33 cellular contexts compared by ENCODE assay signal in genomic region chr19:17006579-17006978, GRCh38. TPM values are rescaled to one million over a fixed set of nuclear protein-coding genes. Genes with fewer than 3 reads are reported as not detected.
"Had no signal": no experiment of that assay in that cellular context is flagged by ENCODE, and none has a peak within 500 bp of the region (broad histone marks: within the 10 kb centered on the region; RNA-seq: fewer than 3 reads in every experiment).

No MANE protein-coding gene starts in this region.

- H3K27me3 ChIP-seq: brain microvascular endothelial cell, colonic mucosa, dorsolateral prefrontal cortex, foreskin keratinocyte, gastrocnemius medialis, heart left ventricle had no signal

- H3K36me3 Mint-ChIP-seq: activated naive CD8-positive, alpha-beta T cell had no signal

- ATAC-seq: activated CD4-positive, CD25-positive, alpha-beta regulatory T cell treated with anti-CD3 and anti-CD28 coated beads, Interleukin-2, amount 50 U/mL, for 24 hours; activated CD8-positive, alpha-beta T cell treated with anti-CD3 and anti-CD28 coated beads for 36 hours; activated T-cell treated with anti-CD3 and anti-CD28 coated beads, Interleukin-2, amount 50 U/mL, for 4 hours; activated T-helper 17 cell treated with anti-CD3 and anti-CD28 coated beads, Interleukin-2, amount 50 U/mL, for 72 hours; effector memory CD8-positive, alpha-beta T cell; foreskin keratinocyte; gastrocnemius medialis; heart left ventricle had no signal

- H3K4me3 ChIP-seq: colonic mucosa, dorsolateral prefrontal cortex, esophagus muscularis mucosa, gastrocnemius medialis, heart left ventricle had no signal

- H3K9me3 Mint-ChIP-seq: activated CD8-positive, alpha-beta T cell treated with anti-CD3 and anti-CD28 coated beads for 36 hours; activated T-cell treated with anti-CD3 and anti-CD28 coated beads, Interleukin-2, amount 50 U/mL, for 4 hours; activated T-helper 17 cell treated with anti-CD3 and anti-CD28 coated beads, Interleukin-2, amount 50 U/mL, for 72 hours; dendritic cell treated with granulocyte-macrophage colony-stimulating factor and Interleukin-4, amounts not matched to agents 40 ng/mL and 50 ng/mL, for 4 days; effector memory CD8-positive, alpha-beta T cell had no signal

- H3K36me3 ChIP-seq: brain microvascular endothelial cell, colonic mucosa, gastrocnemius medialis, WERI-Rb-1 had no signal

- FAIRE-seq: astrocyte had no signal

- H3K4me3 Mint-ChIP-seq: activated B cell treated with CpG ODN at 0.5 μM for 24 hours; activated CD8-positive, alpha-beta T cell treated with anti-CD3 and anti-CD28 coated beads for 36 hours; activated naive CD8-positive, alpha-beta T cell; activated T-cell treated with anti-CD3 and anti-CD28 coated beads, Interleukin-2, amount 50 U/mL, for 4 hours; activated T-helper 17 cell treated with anti-CD3 and anti-CD28 coated beads, Interleukin-2, amount 50 U/mL, for 72 hours; dendritic cell treated with granulocyte-macrophage colony-stimulating factor and Interleukin-4, amounts not matched to agents 40 ng/mL and 50 ng/mL, for 4 days; effector memory CD8-positive, alpha-beta T cell had no signal

- H3K27me3 Mint-ChIP-seq: activated naive CD8-positive, alpha-beta T cell; activated T-helper 17 cell treated with anti-CD3 and anti-CD28 coated beads, Interleukin-2, amount 50 U/mL, for 72 hours; effector memory CD8-positive, alpha-beta T cell had no signal

- H3K27ac ChIP-seq: brain microvascular endothelial cell, colonic mucosa, dorsolateral prefrontal cortex, esophagus muscularis mucosa, foreskin keratinocyte, gastrocnemius medialis, heart left ventricle, WERI-Rb-1 had no signal

- H3K27ac Mint-ChIP-seq: activated B cell treated with CpG ODN at 0.5 μM for 24 hours; activated CD8-positive, alpha-beta T cell treated with anti-CD3 and anti-CD28 coated beads for 36 hours; activated naive CD8-positive, alpha-beta T cell; activated T-helper 17 cell treated with anti-CD3 and anti-CD28 coated beads, Interleukin-2, amount 50 U/mL, for 72 hours; dendritic cell treated with granulocyte-macrophage colony-stimulating factor and Interleukin-4, amounts not matched to agents 40 ng/mL and 50 ng/mL, for 4 days had no signal

- H3K4me1 ChIP-seq: colonic mucosa, esophagus muscularis mucosa, foreskin keratinocyte, gastrocnemius medialis had no signal

- H3K9me3 ChIP-seq: colonic mucosa, gastrocnemius medialis had no signal

- DNase-seq: activated B cell treated with CpG ODN at 0.5 μM for 24 hours; activated CD4-positive, alpha-beta T cell treated with anti-CD3 and anti-CD28 coated beads for 48 hours; activated CD4-positive, alpha-beta T cell treated with anti-CD3 and anti-CD28 coated beads, Interleukin-2, amount 50 U/mL, for 1 hour; activated CD4-positive, alpha-beta T cell treated with anti-CD3 and anti-CD28 coated beads, Interleukin-2, amount 50 U/mL, for 48 hours; activated CD8-positive, alpha-beta memory T cell treated with anti-CD3 and anti-CD28 coated beads for 24 hours; activated CD8-positive, alpha-beta T cell treated with anti-CD3 and anti-CD28 coated beads for 36 hours; activated effector memory CD4-positive, alpha-beta T cell treated with Interleukin-2 at 50 U/mL for 16 hours; activated gamma-delta T cell treated with Interleukin-2 at 50 U/mL for 16 hours; activated naive CD4-positive, alpha-beta T cell treated with anti-CD3 and anti-CD28 coated beads, Interleukin-2, amount 50 U/mL, for 16 hours; activated naive CD4-positive, alpha-beta T cell treated with Interleukin-2 at 50 U/mL for 16 hours; activated T-cell treated with anti-CD3 and anti-CD28 coated beads, Interleukin-2, amount 50 U/mL, for 4 hours; amniotic stem cell; anterior cingulate cortex; brain microvascular endothelial cell; caudate nucleus; cerebellar nuclear complex; colonic mucosa; dorsolateral prefrontal cortex; effector CD4-positive, alpha-beta T cell; effector memory CD8-positive, alpha-beta T cell; erythroblast; foreskin keratinocyte; gastrocnemius medialis; glutamatergic neuron; T1000; WERI-Rb-1 had no signal

RNA-seq across cellular contexts. Expression of gene CPAMD8, which starts 20.0 kb away (rescaled TPM):
- total RNA-seq: activated CD8-positive, alpha-beta T cell treated with anti-CD3 and anti-CD28 coated beads for 36 hours had no signal
